ENCODE assay signal across 15 cellular contexts in genomic region chrX:132426695-132427281, GRCh38.
A peak's percentile ranks its signal among the peaks of the same experiment; 100 is the strongest.
DNase-seq lines count a peak whose midpoint lies in the region; ATAC-seq and TF ChIP-seq lines count a peak whose summit lies in the region.
"Had no signal": no experiment of that assay in that cellular context is flagged by ENCODE, and none has a peak within 500 bp of the region (broad histone marks: within the 10 kb centered on the region; RNA-seq: fewer than 3 reads in every experiment).

No MANE protein-coding gene starts in this region.

- in situ Hi-C loops in GM13976 (cut with MboI; ENCODE audit: low sequenced_read_pairs, unreplicated experiment), result no loop called here

- DNase-seq in GM13976 (ENCODE audit: low spot score) (peak; percentile 7), HS-5 (ENCODE audit: low read depth) (peak; percentile 26), dedifferentiated amniotic fluid mesenchymal stem cell (ENCODE audit: extremely low spot score) (peak; percentile 25), smooth muscle cell (lab: John Stamatoyannopoulos, UW; ENCODE audit: unreplicated experiment) (no peak), NCI-H1694 (lab: John Stamatoyannopoulos, UW) (no peak), occipital lobe (lab: John Stamatoyannopoulos, UW) (no peak)
- DNase-seq: activated CD4-positive, CD25-positive, alpha-beta regulatory T cell; adrenal gland; Calu3; mucosa of descending colon; NCI-H774 had no signal

- H3K27me3 ChIP-seq in smooth muscle cell (ENCODE audit: low read depth), result no peaks in the 10 kb centered on the region
- H3K27me3 ChIP-seq: adrenal gland, right atrium auricular region had no signal

- no peaks in the 10 kb centered on the region for H3K79me2 ChIP-seq in smooth muscle cell (ENCODE audit: low read depth)

- no peaks in the 10 kb centered on the region for H4K20me1 ChIP-seq in smooth muscle cell (ENCODE audit: low read depth)

- ATAC-seq in GM19395 (IDR thresholded peaks at IDR 0.05; ENCODE audit: unreplicated experiment), result no peak
- ATAC-seq: mucosa of descending colon had no signal

- peak overlapping the region; percentile 39 for H3K4me2 ChIP-seq in smooth muscle cell

- WGBS in smooth muscle cell (ENCODE audit: low lambda C conversion rate), result 15% methylated on average over 1 of the region's 1 CpG

- H3F3A ChIP-seq in smooth muscle cell (ENCODE audit: low read depth), result no peaks in the 10 kb centered on the region

- H3K9ac ChIP-seq in smooth muscle cell (ENCODE audit: low read depth), result no peak overlapping the region

- H2AFZ ChIP-seq in smooth muscle cell (ENCODE audit: low read depth), result no peak overlapping the region

- peak overlapping the region; percentile 56 for H3K27ac ChIP-seq in smooth muscle cell (ENCODE audit: low read depth)
- H3K27ac ChIP-seq: adrenal gland, HL-60, right atrium auricular region, thoracic aorta had no signal

- no peaks in the 10 kb centered on the region for H3K4me1 ChIP-seq in smooth muscle cell (ENCODE audit: low read depth)
- H3K4me1 ChIP-seq: adrenal gland, right atrium auricular region had no signal

- H3K36me3 ChIP-seq in smooth muscle cell (ENCODE audit: low read depth), result no peaks in the 10 kb centered on the region
- H3K36me3 ChIP-seq: adrenal gland, right atrium auricular region, thoracic aorta had no signal

- no peaks in the 10 kb centered on the region for H3K9me3 ChIP-seq in smooth muscle cell (replicated peaks; ENCODE audit: low read depth)
- H3K9me3 ChIP-seq: adrenal gland, mucosa of descending colon, right atrium auricular region, thoracic aorta had no signal

- no peak overlapping the region for H3K4me3 ChIP-seq in smooth muscle cell
- H3K4me3 ChIP-seq: adrenal gland, mucosa of descending colon, right atrium auricular region, thoracic aorta had no signal

- no peak for TF ChIP-seq CTCF in GM13976 (IDR thresholded peaks at IDR 0.05; ENCODE audit: borderline replicate concordance, control extremely low read depth, extremely low read depth, insufficient read depth, missing control alignments)
- TF ChIP-seq CTCF in smooth muscle cell (IDR thresholded peaks at IDR 0.05; ENCODE audit: borderline replicate concordance, insufficient read depth, poor library complexity, severe bottlenecking), result no peak

Comparison
In these comparisons a context has a peak if more than half of its experiments do, and no peak if none do; other contexts are left out.
1. DNase-seq: peak in GM13976 (single experiment), HS-5 (single experiment) and dedifferentiated amniotic fluid mesenchymal stem cell (single experiment); none in smooth muscle cell (single experiment), NCI-H1694 (single experiment) and occipital lobe (single experiment).